15 cellular contexts compared by ENCODE assay signal in the genomic region with DNA sequence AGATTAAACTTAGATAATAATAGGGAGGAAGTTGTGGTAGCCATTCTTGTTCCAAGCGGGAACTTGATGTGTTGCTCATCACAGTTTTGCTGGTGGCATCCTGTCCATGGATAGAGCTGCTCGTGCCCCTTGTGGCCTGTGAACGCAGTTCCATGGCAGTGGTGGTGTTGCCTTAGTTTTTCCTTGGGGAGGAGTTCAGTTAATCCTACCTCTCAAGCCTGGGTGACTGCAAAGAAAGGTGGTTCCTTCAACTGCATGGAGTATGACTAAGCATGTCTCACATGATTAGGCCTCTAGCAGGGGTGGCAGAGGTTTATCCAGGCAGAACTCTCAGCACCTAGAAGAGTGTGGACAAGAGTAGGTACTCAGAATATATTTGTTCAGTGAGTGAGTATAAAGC.
DNase-seq lines count a peak whose midpoint lies in the region; ATAC-seq, FAIRE-seq and TF ChIP-seq lines count a peak whose summit lies in the region.
"Had no signal": no experiment of that assay in that cellular context is flagged by ENCODE, and none has a peak within 500 bp of the region (broad histone marks: within the 10 kb centered on the region; RNA-seq: fewer than 3 reads in every experiment).

No MANE protein-coding gene starts in this region.

- no peak overlapping the region for H3K27ac ChIP-seq in astrocyte (ENCODE audit: low read depth, low read length)
- no peak overlapping the region for H3K27ac ChIP-seq in small intestine (ENCODE audit: low read depth in 1 of 2, low read length in 1 of 2)
- H3K27ac ChIP-seq: right lobe of liver, vagina had no signal

- H3K4me2 ChIP-seq in astrocyte (ENCODE audit: low read length) = no peak overlapping the region

- H4K20me1 ChIP-seq in astrocyte (ENCODE audit: insufficient read depth, low read length) = peaks cover 9% of the 10 kb centered on the region

- H3K4me1 Mint-ChIP-seq in HFFc6 (ENCODE audit: low read depth) (peaks cover 15% of the 10 kb centered on the region), astrocyte (ENCODE audit: low read depth, unreplicated experiment) (peaks cover 7% of the 10 kb centered on the region)

- H3K9ac ChIP-seq in astrocyte (ENCODE audit: low read length) = no peak overlapping the region

- no peak overlapping the region for H2AFZ ChIP-seq in astrocyte (ENCODE audit: low read depth, low read length)

- peaks cover 18% of the 10 kb centered on the region for H3K79me2 ChIP-seq in astrocyte (ENCODE audit: insufficient read depth, low read length)

- H3K4me1 ChIP-seq in astrocyte (ENCODE audit: insufficient read depth, low read length) = peaks cover 4% of the 10 kb centered on the region
- H3K4me1 ChIP-seq in small intestine (ENCODE audit: control insufficient read depth in 2 of 2, insufficient read depth in 1 of 2, low read depth in 1 of 2, low read length in 1 of 2) = no peaks in the 10 kb centered on the region
- H3K4me1 ChIP-seq: right lobe of liver, vagina had no signal

- 66 to 97% (median 77%) methylated on average over 3 of the region's 3 CpGs for WGBS in small intestine, 3 donors

- DNase-seq in AG08395 (ENCODE audit: low spot score) (peak; percentile 18), HFFc6 (peak; percentile 55), astrocyte (ENCODE audit: low read depth) (peak; percentile 36), iPS-NIHi11 (ENCODE audit: low spot score) (peak; percentile 29), small intestine (no peak)
- no peak for DNase-seq in activated CD8-positive, alpha-beta memory T cell treated with anti-CD3 and anti-CD28 coated beads, Interleukin-2, amount 50 U/mL, for 4 hours
- DNase-seq: activated CD4-positive, CD25-positive, alpha-beta regulatory T cell treated with anti-CD3 and anti-CD28 coated beads, Interleukin-2, amount 50 U/mL, for 72 hours; activated effector memory CD4-positive, alpha-beta T cell treated with Interleukin-2 at 50 U/mL for 16 hours; hypothalamus; NCI-H2081; right lobe of liver; SHP77 had no signal

- no peak for TF ChIP-seq CTCF in HFFc6 (IDR thresholded peaks at IDR 0.05)
- no peak for TF ChIP-seq CTCF in astrocyte (IDR thresholded peaks at IDR 0.05; ENCODE audit: insufficient read depth, low read depth, low read length)

- peaks cover 11% of the 10 kb centered on the region for H3K36me3 Mint-ChIP-seq in HFFc6 (ENCODE audit: low read depth)
- H3K36me3 Mint-ChIP-seq in astrocyte (ENCODE audit: low read depth, unreplicated experiment) = no peaks in the 10 kb centered on the region

- ATAC-seq in HG02763 (IDR thresholded peaks at IDR 0.05; ENCODE audit: unreplicated experiment) (no peak), HG02981 (IDR thresholded peaks at IDR 0.05; ENCODE audit: unreplicated experiment) (no peak)
- ATAC-seq: right lobe of liver had no signal

- FAIRE-seq in astrocyte (lab: Jason Lieb, UNC) (no peak), small intestine (lab: Jason Lieb, UNC) (no peak)

- no peaks in the 10 kb centered on the region; the same call in 1 of the 2 replicates for H3K27me3 Mint-ChIP-seq in HFFc6 (ENCODE audit: insufficient read depth)
- no peaks in the 10 kb centered on the region for H3K27me3 Mint-ChIP-seq in astrocyte (ENCODE audit: low read depth, unreplicated experiment)

- H3K27ac Mint-ChIP-seq in HFFc6 (no peak overlapping the region), astrocyte (ENCODE audit: unreplicated experiment) (no peak overlapping the region)

- H3K9me3 Mint-ChIP-seq in HFFc6 (no peaks in the 10 kb centered on the region), astrocyte (ENCODE audit: unreplicated experiment) (no peaks in the 10 kb centered on the region)

- H3K4me3 ChIP-seq in astrocyte (ENCODE audit: insufficient read depth, low read depth, low read length) (no peak overlapping the region), small intestine (ENCODE audit: low read depth in 1 of 2, low read length in 2 of 2) (no peak overlapping the region)
- H3K4me3 ChIP-seq: right lobe of liver, vagina had no signal

- no peaks in the 10 kb centered on the region for H3K9me3 ChIP-seq in astrocyte (ENCODE audit: insufficient read depth, low read depth, low read length)
- H3K9me3 ChIP-seq in small intestine (ENCODE audit: control insufficient read depth, low read depth) = no peaks in the 10 kb centered on the region
- H3K9me3 ChIP-seq: right lobe of liver, vagina had no signal

- no peak overlapping the region for H3K4me3 Mint-ChIP-seq in HFFc6
- no peak overlapping the region for H3K4me3 Mint-ChIP-seq in astrocyte (ENCODE audit: unreplicated experiment)

- H3K36me3 ChIP-seq in astrocyte (ENCODE audit: insufficient read depth, low read length) (no peaks in the 10 kb centered on the region), small intestine (ENCODE audit: control insufficient read depth in 2 of 2, insufficient read depth in 2 of 2, low read length in 2 of 2) (peaks cover 0 to 2% of the 10 kb centered on the region in 2 donors)

- H3K27me3 ChIP-seq in astrocyte (ENCODE audit: insufficient read depth, low read length) (no peaks in the 10 kb centered on the region), small intestine (ENCODE audit: control insufficient read depth in 2 of 2, insufficient read depth in 2 of 2, low read length in 2 of 2) (no peaks in the 10 kb centered on the region)
- H3K27me3 ChIP-seq: right lobe of liver, vagina had no signal

Comparison
In these comparisons a context has a peak if more than half of its experiments do, and no peak if none do; other contexts are left out.
1. DNase-seq: peak in AG08395 (single experiment), HFFc6 (single experiment), astrocyte (single experiment) and iPS-NIHi11 (single experiment); none in small intestine (single experiment) and activated CD8-positive, alpha-beta memory T cell treated with anti-CD3 and anti-CD28 coated beads, Interleukin-2, amount 50 U/mL, for 4 hours (single experiment).